ENCODE assay signal across 25 cellular contexts in the genomic region with DNA sequence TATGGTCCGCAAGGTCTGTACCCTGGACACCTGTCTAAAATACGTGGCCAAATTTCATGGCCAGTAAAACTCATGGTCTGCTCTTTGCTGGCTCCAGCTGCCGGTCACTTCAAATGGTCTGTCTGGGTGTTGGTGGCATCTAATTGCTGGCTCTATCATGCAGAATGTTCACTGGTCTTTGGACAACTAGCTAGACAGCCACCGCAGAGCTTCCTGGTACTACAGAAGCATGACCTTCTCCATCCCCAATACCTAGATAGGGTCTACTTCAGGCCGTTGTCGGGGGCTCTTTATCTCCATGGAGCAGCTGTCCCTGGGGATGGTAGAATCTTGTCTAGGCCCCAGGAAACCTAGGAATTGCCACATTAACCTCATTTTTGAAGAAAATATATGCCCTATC.
"Had no signal": no experiment of that assay in that cellular context is flagged by ENCODE, and none has a peak within 500 bp of the region (broad histone marks: within the 10 kb centered on the region; RNA-seq: fewer than 3 reads in every experiment).

No MANE protein-coding gene starts in this region.

- DNase-seq: activated CD4-positive, alpha-beta T cell treated with anti-CD3 and anti-CD28 coated beads for 36 hours; activated CD4-positive, CD25-positive, alpha-beta regulatory T cell; activated naive CD4-positive, alpha-beta T cell treated with Interleukin-2 at 50 U/mL for 16 hours; activated T-cell treated with anti-CD3 and anti-CD28 coated beads for 4 hours; activated T-cell treated with anti-CD3 and anti-CD28 coated beads, Interleukin-2, amount 50 U/mL, for 72 hours; anterior cingulate cortex; dermis blood vessel endothelial cell; effector CD8-positive, alpha-beta T cell; gastrocnemius medialis; glutamatergic neuron; left cardiac atrium; left ventricle myocardium superior; naive thymus-derived CD4-positive, alpha-beta T cell; posterior cingulate gyrus; retina; small intestine; stimulated activated CD4-positive, alpha-beta T cell treated with anti-CD3 and anti-CD28 coated beads, Interleukin-4, amount 100 ng/mL, for 24 hours; stomach; tibial artery had no signal

- H3K27me3 ChIP-seq: gastrocnemius medialis, neural progenitor cell, stomach, suprapubic skin, tibial artery had no signal

- H3K4me3 Mint-ChIP-seq: activated CD4-positive, alpha-beta T cell treated with anti-CD3 and anti-CD28 coated beads for 36 hours; activated naive CD8-positive, alpha-beta T cell; activated T-cell treated with anti-CD3 and anti-CD28 coated beads, Interleukin-2, amount 50 U/mL, for 72 hours; mesothelial cell of epicardium; naive thymus-derived CD4-positive, alpha-beta T cell; neural progenitor cell; stimulated activated effector memory CD8-positive, alpha-beta T cell treated with anti-CD3 and anti-CD28 coated beads, Interleukin-12 subunit alpha, Interleukin-12 subunit beta, amount 100 ng/mL, for 72 hours had no signal

- H3K27ac ChIP-seq: gastrocnemius medialis, neural progenitor cell, suprapubic skin, tibial artery had no signal

- H3K36me3 Mint-ChIP-seq: activated naive CD8-positive, alpha-beta T cell; mesothelial cell of epicardium; naive thymus-derived CD4-positive, alpha-beta T cell; neural progenitor cell; stimulated activated effector memory CD8-positive, alpha-beta T cell treated with anti-CD3 and anti-CD28 coated beads, Interleukin-12 subunit alpha, Interleukin-12 subunit beta, amount 100 ng/mL, for 72 hours had no signal

- H3K9me3 ChIP-seq: gastrocnemius medialis, stomach, suprapubic skin, tibial artery had no signal

- ATAC-seq: activated CD4-positive, alpha-beta T cell treated with anti-CD3 and anti-CD28 coated beads for 36 hours; activated T-cell treated with anti-CD3 and anti-CD28 coated beads, Interleukin-2, amount 50 U/mL, for 72 hours; gastrocnemius medialis; left cardiac atrium; left ventricle myocardium superior; naive thymus-derived CD4-positive, alpha-beta T cell; sciatic nerve; stimulated activated effector memory CD8-positive, alpha-beta T cell treated with anti-CD3 and anti-CD28 coated beads, Interleukin-12 subunit alpha, Interleukin-12 subunit beta, amount 100 ng/mL, for 72 hours had no signal

- H3K4me3 ChIP-seq: gastrocnemius medialis, neural progenitor cell, stomach, suprapubic skin, tibial artery had no signal

- H3K9me3 Mint-ChIP-seq: activated T-cell treated with anti-CD3 and anti-CD28 coated beads, Interleukin-2, amount 50 U/mL, for 72 hours; mesothelial cell of epicardium; naive thymus-derived CD4-positive, alpha-beta T cell; stimulated activated effector memory CD8-positive, alpha-beta T cell treated with anti-CD3 and anti-CD28 coated beads, Interleukin-12 subunit alpha, Interleukin-12 subunit beta, amount 100 ng/mL, for 72 hours had no signal

- H3K9ac ChIP-seq: neural progenitor cell had no signal

- H3K4me2 ChIP-seq: neural progenitor cell had no signal

- H2AFZ ChIP-seq: neural progenitor cell had no signal

- H3K27me3 Mint-ChIP-seq: activated CD4-positive, alpha-beta T cell treated with anti-CD3 and anti-CD28 coated beads for 36 hours; activated naive CD8-positive, alpha-beta T cell had no signal

- H3K27ac Mint-ChIP-seq: activated CD4-positive, alpha-beta T cell treated with anti-CD3 and anti-CD28 coated beads for 36 hours; activated naive CD8-positive, alpha-beta T cell; activated T-cell treated with anti-CD3 and anti-CD28 coated beads, Interleukin-2, amount 50 U/mL, for 72 hours; naive thymus-derived CD4-positive, alpha-beta T cell; neural progenitor cell; stimulated activated effector memory CD8-positive, alpha-beta T cell treated with anti-CD3 and anti-CD28 coated beads, Interleukin-12 subunit alpha, Interleukin-12 subunit beta, amount 100 ng/mL, for 72 hours had no signal

- H3K4me1 ChIP-seq: gastrocnemius medialis, tibial artery had no signal

- H3K36me3 ChIP-seq: gastrocnemius medialis, neural progenitor cell, stomach, suprapubic skin, tibial artery had no signal
